Comparison of ENCODE assay signal across 13 cellular contexts in the genomic region with DNA sequence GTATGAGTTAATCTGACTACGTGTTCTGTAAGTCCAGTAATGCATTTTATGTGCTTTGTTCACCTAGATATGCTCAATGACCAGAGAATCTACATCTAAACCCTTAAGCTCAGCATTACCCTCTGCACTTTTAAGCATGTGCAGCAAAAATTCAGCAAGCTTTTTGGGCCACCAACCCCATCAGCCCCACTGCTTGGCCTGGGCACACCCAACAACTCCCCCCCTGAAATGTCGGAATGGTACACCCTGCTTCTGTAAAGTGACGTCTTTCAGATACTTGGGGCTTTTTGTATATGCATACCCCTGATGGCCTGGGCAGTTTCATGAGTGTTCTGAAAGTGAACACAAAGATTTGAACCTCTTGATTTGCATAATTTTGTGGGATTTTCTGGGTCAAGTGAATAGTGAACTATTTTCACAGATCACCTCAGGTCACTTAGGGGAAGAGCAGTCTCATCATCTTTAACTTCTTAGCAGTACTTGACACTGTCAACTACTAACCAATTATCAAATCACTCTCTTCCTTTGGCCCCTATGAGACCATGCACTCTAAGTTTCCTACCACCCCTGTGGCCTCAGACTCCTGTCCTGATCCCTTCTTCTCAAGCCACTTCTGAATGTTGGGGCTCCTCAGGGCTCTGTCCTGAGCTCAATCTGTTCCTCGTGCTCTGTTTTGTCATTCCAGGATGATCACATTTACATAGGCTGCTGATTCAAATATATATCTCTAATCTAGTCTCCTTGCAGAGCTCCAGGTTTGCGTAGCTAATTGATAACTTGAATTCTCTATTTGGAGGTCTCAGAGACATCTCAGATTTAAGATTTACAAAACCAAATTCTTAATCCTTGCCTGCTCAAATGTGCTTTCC. TPM values are rescaled to one million over a fixed set of nuclear protein-coding genes. Genes with fewer than 3 reads are reported as not detected.
DNase-seq lines count a peak whose midpoint lies in the region; ATAC-seq and TF ChIP-seq lines count a peak whose summit lies in the region.
"Had no signal": no experiment of that assay in that cellular context is flagged by ENCODE, and none has a peak within 500 bp of the region (broad histone marks: within the 10 kb centered on the region; RNA-seq: fewer than 3 reads in every experiment).

No MANE protein-coding gene starts in this region.

- TF ChIP-seq CTCF in suprapubic skin (IDR thresholded peaks at IDR 0.05), result no peak
- no peak for TF ChIP-seq CTCF in upper lobe of right lung (IDR thresholded peaks at IDR 0.05)

- no peaks in the 10 kb centered on the region for H3K36me3 ChIP-seq in suprapubic skin
- H3K36me3 ChIP-seq in upper lobe of right lung, result no peaks in the 10 kb centered on the region

- TF ChIP-seq EP300 in suprapubic skin (IDR thresholded peaks at IDR 0.05), result no peak

- H3K27ac ChIP-seq in suprapubic skin (no peak overlapping the region), upper lobe of right lung (no peak overlapping the region)
- H3K27ac ChIP-seq: PC-9 had no signal

- WGBS in suprapubic skin, result 85% methylated on average over 5 of the region's 5 CpGs

- H3K4me1 ChIP-seq in suprapubic skin (no peaks in the 10 kb centered on the region), upper lobe of right lung (no peaks in the 10 kb centered on the region)

- H3K9me3 ChIP-seq in suprapubic skin, result no peaks in the 10 kb centered on the region
- H3K9me3 ChIP-seq in upper lobe of right lung, result no peaks in the 10 kb centered on the region

- DNase-seq in suprapubic skin (ENCODE audit: low spot score in 2 of 2), result no peak
- no peak for DNase-seq in epidermal melanocyte (ENCODE audit: insufficient read length, low spot score)
- DNase-seq in upper lobe of right lung, result no peak
- DNase-seq in T-helper 2 cell, result no peak
- DNase-seq: foreskin fibroblast, left ventricle myocardium superior, NCI-H1417 treated with DMSO at 0.1 percent for 48 hours, PC-9, posterior cingulate gyrus had no signal

- H3K4me3 ChIP-seq in GM08714 (ENCODE audit: low read length), result peak overlapping the region; percentile 57; the same call in 1 of the 2 replicates
- H3K4me3 ChIP-seq in suprapubic skin, result no peak overlapping the region
- no peak overlapping the region for H3K4me3 ChIP-seq in upper lobe of right lung
- H3K4me3 ChIP-seq: PC-9 had no signal

- intact Hi-C loops in upper lobe of right lung (cut with DNase I), result no loop called here

- H3K27me3 ChIP-seq in suprapubic skin (no peaks in the 10 kb centered on the region), upper lobe of right lung (no peaks in the 10 kb centered on the region)

- ATAC-seq in HG02610 (IDR thresholded peaks at IDR 0.05; ENCODE audit: unreplicated experiment), result peak; percentile 90
- peak; percentile 95 for ATAC-seq in HG03378 (IDR thresholded peaks at IDR 0.05; ENCODE audit: unreplicated experiment)
- ATAC-seq in upper lobe of right lung, result no peak
- ATAC-seq: left ventricle myocardium superior had no signal

- peak; percentile 39 for TF ChIP-seq POLR2A in GM19193 (IDR thresholded peaks at IDR 0.05; ENCODE audit: extremely low read depth, insufficient read depth, insufficient read length)
- no peak for TF ChIP-seq POLR2A in suprapubic skin (IDR thresholded peaks at IDR 0.05)

RNA-seq across cellular contexts. Expression of a gene that starts 36.3 kb away (rescaled TPM):
- 10 to 100 TPM; 29.7 to 58.4 (median 43.5) TPM for total RNA-seq in suprapubic skin
- total RNA-seq in upper lobe of right lung, result 50.2 TPM

RNA-seq across cellular contexts. Expression of a gene that starts 47.5 kb away (rescaled TPM):
- total RNA-seq in suprapubic skin, result 10 to 100 TPM; 33.7 to 91.7 (median 39.8) TPM
- total RNA-seq in upper lobe of right lung, result 69.3 TPM
